Comparison of ENCODE assay signal across 16 cellular contexts in the genomic region with DNA sequence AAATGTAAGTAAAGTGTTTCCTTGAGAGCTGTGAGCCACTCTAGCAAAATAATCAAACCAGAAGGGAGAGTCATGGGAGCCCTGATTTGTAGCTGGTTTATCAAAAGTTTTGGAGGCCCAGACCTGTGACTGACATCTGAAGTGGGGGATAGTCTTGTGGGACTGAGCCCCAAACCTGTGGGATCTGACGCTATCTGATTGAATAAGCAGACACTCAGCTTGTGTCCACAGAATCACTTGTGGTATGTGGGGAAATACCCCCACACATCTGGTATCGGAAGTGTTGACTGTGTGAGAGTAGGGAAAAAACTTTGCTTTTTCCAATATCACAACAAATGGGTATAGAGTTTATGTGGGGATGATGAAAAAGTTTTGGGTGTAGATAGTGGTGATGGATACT. TPM values are rescaled to one million over a fixed set of nuclear protein-coding genes. Genes with fewer than 3 reads are reported as not detected.
DNase-seq lines count a peak whose midpoint lies in the region; ATAC-seq, FAIRE-seq and TF ChIP-seq lines count a peak whose summit lies in the region.
"Had no signal": no experiment of that assay in that cellular context is flagged by ENCODE, and none has a peak within 500 bp of the region (broad histone marks: within the 10 kb centered on the region; RNA-seq: fewer than 3 reads in every experiment).

No MANE protein-coding gene starts in this region.

- no peak for TF ChIP-seq CTCF in OCI-LY3 (IDR thresholded peaks at IDR 0.05; ENCODE audit: low read depth, low read length)
- no peak for TF ChIP-seq CTCF in neural progenitor cell (IDR thresholded peaks at IDR 0.05)

- H3K4me2 ChIP-seq in OCI-LY3 (ENCODE audit: low read length) (peak overlapping the region; percentile 20; the same call in 1 of the 2 replicates), neural progenitor cell (peak overlapping the region; percentile 38)
- H3K4me2 ChIP-seq: KMS-11 had no signal

- POLR2A ChIA-PET in HEK293T (lab: Yijun Ruan, JAX) = no interaction called here

- H3K9me3 ChIP-seq in OCI-LY3 (ENCODE audit: insufficient read depth, low read length) (no peaks in the 10 kb centered on the region), neural progenitor cell (ENCODE audit: low read depth) (no peaks in the 10 kb centered on the region)
- H3K9me3 ChIP-seq: heart left ventricle, neutrophil had no signal

- H3K79me2 ChIP-seq in OCI-LY3 (ENCODE audit: low read length) = no peaks in the 10 kb centered on the region
- H3K79me2 ChIP-seq in neural progenitor cell (ENCODE audit: low read depth) = no peaks in the 10 kb centered on the region

- H4K20me1 ChIP-seq in OCI-LY3 (ENCODE audit: insufficient read depth, low read length) (no peaks in the 10 kb centered on the region), neural progenitor cell (ENCODE audit: low read depth) (no peaks in the 10 kb centered on the region)

- in situ Hi-C loops in KBM-7 (cut with MboI; ENCODE audit: low pct_unique_long_range_greater_than_20kb, low sequenced_read_pairs) = no loop called here

- FAIRE-seq in GM18507 (lab: Jason Lieb, UNC) = peak; percentile 26

- no peaks in the 10 kb centered on the region for H3F3A ChIP-seq in neural progenitor cell (ENCODE audit: low read depth)

- H3K27me3 ChIP-seq in OCI-LY3 (ENCODE audit: low read depth, low read length) (no peaks in the 10 kb centered on the region), neural progenitor cell (no peaks in the 10 kb centered on the region)
- H3K27me3 ChIP-seq: neutrophil had no signal

- no peaks in the 10 kb centered on the region for H3K27me3 Mint-ChIP-seq in activated T-cell treated with anti-CD3 and anti-CD28 coated beads, Interleukin-2, amount 50 U/mL, for 4 hours (ENCODE audit: low read depth)
- H3K27me3 Mint-ChIP-seq in neural progenitor cell (ENCODE audit: insufficient read depth, low read depth) = no peaks in the 10 kb centered on the region
- H3K27me3 Mint-ChIP-seq: central memory CD8-positive, alpha-beta T cell had no signal

- CTCF ChIA-PET in HEK293T (lab: Yijun Ruan, JAX) = interaction anchor here (0.6 kb wide), 1 partner anchor 568 kb away, joined by 3 read pairs; no protein-coding TSS in a partner anchor

- no peaks in the 10 kb centered on the region for H3K36me3 ChIP-seq in OCI-LY3 (replicated peaks; ENCODE audit: low read depth, low read length)
- H3K36me3 ChIP-seq in neural progenitor cell = no peaks in the 10 kb centered on the region
- H3K36me3 ChIP-seq: heart left ventricle, neutrophil had no signal

- ATAC-seq in activated T-cell treated with anti-CD3 and anti-CD28 coated beads, Interleukin-2, amount 50 U/mL, for 4 hours = peak; percentile 71 to 73
- ATAC-seq: heart left ventricle, left cardiac atrium, SK-N-SH treated with all-trans-retinoic acid at 6 μM for 48 hours had no signal

- H2AFZ ChIP-seq in OCI-LY3 (ENCODE audit: low read depth, low read length) (no peak overlapping the region), neural progenitor cell (replicated peaks) (peak overlapping the region; percentile 2)

- H3K27ac ChIP-seq in OCI-LY3 (ENCODE audit: low read length) (no peak overlapping the region), neural progenitor cell (no peak overlapping the region)
- H3K27ac ChIP-seq: heart left ventricle, KMS-11, neutrophil had no signal

- no peaks in the 10 kb centered on the region for H3K9me3 Mint-ChIP-seq in activated T-cell treated with anti-CD3 and anti-CD28 coated beads, Interleukin-2, amount 50 U/mL, for 4 hours
- no peaks in the 10 kb centered on the region for H3K9me3 Mint-ChIP-seq in neural progenitor cell
- H3K9me3 Mint-ChIP-seq: central memory CD8-positive, alpha-beta T cell had no signal

- H3K4me3 ChIP-seq in OCI-LY3 (ENCODE audit: low read length) (no peak overlapping the region), neural progenitor cell (no peak overlapping the region)
- H3K4me3 ChIP-seq: heart left ventricle had no signal

- no peaks in the 10 kb centered on the region for H3K4me1 Mint-ChIP-seq in activated T-cell treated with anti-CD3 and anti-CD28 coated beads, Interleukin-2, amount 50 U/mL, for 4 hours (ENCODE audit: low read depth)
- peaks cover 4% of the 10 kb centered on the region for H3K4me1 Mint-ChIP-seq in neural progenitor cell
- H3K4me1 Mint-ChIP-seq: central memory CD8-positive, alpha-beta T cell had no signal

- no peak overlapping the region for H3K27ac Mint-ChIP-seq in neural progenitor cell

- H3K36me3 Mint-ChIP-seq in activated T-cell treated with anti-CD3 and anti-CD28 coated beads, Interleukin-2, amount 50 U/mL, for 4 hours (ENCODE audit: insufficient read depth) = no peaks in the 10 kb centered on the region
- no peaks in the 10 kb centered on the region for H3K36me3 Mint-ChIP-seq in neural progenitor cell

- DNase-seq in activated T-cell treated with anti-CD3 and anti-CD28 coated beads, Interleukin-2, amount 50 U/mL, for 4 hours = no peak
- DNase-seq in activated T-cell treated with anti-CD3 and anti-CD28 coated beads, Interleukin-2, amount 50 U/mL, for 1 hour = no peak
- DNase-seq in GM18507 (ENCODE audit: extremely low spot score, insufficient read length, low read depth) (no peak), neural progenitor cell (ENCODE audit: low spot score) (no peak), mesenteric fat pad (ENCODE audit: low spot score) (no peak), HEK293T (ENCODE audit: extremely low spot score) (no peak), KBM-7 (no peak)
- DNase-seq: C1 segment of cervical spinal cord, heart left ventricle, left cardiac atrium, NCI-H1694 had no signal

- no peak overlapping the region for H3K9ac ChIP-seq in OCI-LY3 (ENCODE audit: low read length)
- no peak overlapping the region for H3K9ac ChIP-seq in neural progenitor cell
- H3K9ac ChIP-seq: KMS-11 had no signal

- H3K4me1 ChIP-seq in OCI-LY3 (ENCODE audit: low read length) (peaks cover 17% of the 10 kb centered on the region), neural progenitor cell (no peaks in the 10 kb centered on the region)
- H3K4me1 ChIP-seq: heart left ventricle had no signal

- no peak overlapping the region for H3K4me3 Mint-ChIP-seq in activated T-cell treated with anti-CD3 and anti-CD28 coated beads, Interleukin-2, amount 50 U/mL, for 4 hours
- H3K4me3 Mint-ChIP-seq in neural progenitor cell = no peak overlapping the region
- H3K4me3 Mint-ChIP-seq: central memory CD8-positive, alpha-beta T cell had no signal

TF ChIP-seq in HEK293T, 16 proteins besides CTCF, POLR2A, EP300 and RAD21:
- TF ChIP-seq ELF4 (IDR thresholded peaks at IDR 0.05) (no peak), HDGF (IDR thresholded peaks at IDR 0.05; ENCODE audit: borderline replicate concordance) (no peak)

RNA-seq across cellular contexts. Expression of gene FUNDC1, which starts 35.4 kb away (rescaled TPM):
- total RNA-seq in activated T-cell treated with anti-CD3 and anti-CD28 coated beads, Interleukin-2, amount 50 U/mL, for 4 hours = 10 to 100 TPM in 2 of 3 donors, 1 to 10 TPM in 1; 9.4 to 11.8 (median 10.2) TPM
- total RNA-seq in neural progenitor cell (ENCODE audit: low replicate concordance) = 15.8 and 34.9 TPM in 2 replicates
- 6.7 TPM for total RNA-seq in mesenteric fat pad
